In the genomic region with DNA sequence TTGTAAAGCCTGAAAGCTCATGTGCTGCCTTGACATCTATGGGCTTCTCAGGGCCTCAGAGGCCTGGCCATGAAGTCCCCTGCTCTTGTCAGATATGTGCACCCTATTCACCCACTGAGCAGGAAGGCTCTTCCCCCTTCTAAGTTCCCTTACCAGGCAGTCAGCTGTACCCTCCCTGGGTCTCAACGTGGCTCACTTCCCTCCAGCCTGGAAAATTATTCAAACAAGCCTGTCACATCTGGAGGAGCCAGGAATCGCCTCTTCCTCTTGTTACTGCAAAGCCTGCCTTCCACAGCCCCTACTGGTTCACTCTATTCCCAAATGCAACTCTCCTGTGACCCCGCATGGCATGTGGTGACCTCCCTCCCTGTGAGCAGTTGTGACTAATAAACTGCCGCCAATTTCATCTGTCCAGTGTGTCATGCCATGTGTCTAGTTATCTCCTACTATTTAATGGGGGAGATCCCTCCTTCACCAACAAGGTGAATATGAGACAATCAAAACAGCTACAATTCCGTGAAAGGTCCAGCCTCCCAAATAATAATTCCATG, we compare ENCODE assay signal across 1 cellular context.
TF ChIP-seq lines count a peak whose summit lies in the region.

No MANE protein-coding gene starts in this region.

TF ChIP-seq in HCT116, 20 proteins besides CTCF, POLR2A, EP300 and RAD21 (continued from another document):
- TF ChIP-seq, protein P1, sequence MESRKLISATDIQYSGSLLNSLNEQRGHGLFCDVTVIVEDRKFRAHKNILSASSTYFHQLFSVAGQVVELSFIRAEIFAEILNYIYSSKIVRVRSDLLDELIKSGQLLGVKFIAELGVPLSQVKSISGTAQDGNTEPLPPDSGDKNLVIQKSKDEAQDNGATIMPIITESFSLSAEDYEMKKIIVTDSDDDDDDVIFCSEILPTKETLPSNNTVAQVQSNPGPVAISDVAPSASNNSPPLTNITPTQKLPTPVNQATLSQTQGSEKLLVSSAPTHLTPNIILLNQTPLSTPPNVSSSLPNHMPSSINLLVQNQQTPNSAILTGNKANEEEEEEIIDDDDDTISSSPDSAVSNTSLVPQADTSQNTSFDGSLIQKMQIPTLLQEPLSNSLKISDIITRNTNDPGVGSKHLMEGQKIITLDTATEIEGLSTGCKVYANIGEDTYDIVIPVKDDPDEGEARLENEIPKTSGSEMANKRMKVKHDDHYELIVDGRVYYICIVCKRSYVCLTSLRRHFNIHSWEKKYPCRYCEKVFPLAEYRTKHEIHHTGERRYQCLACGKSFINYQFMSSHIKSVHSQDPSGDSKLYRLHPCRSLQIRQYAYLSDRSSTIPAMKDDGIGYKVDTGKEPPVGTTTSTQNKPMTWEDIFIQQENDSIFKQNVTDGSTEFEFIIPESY (IDR thresholded peaks at IDR 0.05; ENCODE audit: extremely low read depth, insufficient replicate concordance, low read length) = no peak
- no peak for TF ChIP-seq CBX3 (IDR thresholded peaks at IDR 0.05; ENCODE audit: low read depth)
